ENCODE assay signal across 23 cellular contexts in the genomic region with DNA sequence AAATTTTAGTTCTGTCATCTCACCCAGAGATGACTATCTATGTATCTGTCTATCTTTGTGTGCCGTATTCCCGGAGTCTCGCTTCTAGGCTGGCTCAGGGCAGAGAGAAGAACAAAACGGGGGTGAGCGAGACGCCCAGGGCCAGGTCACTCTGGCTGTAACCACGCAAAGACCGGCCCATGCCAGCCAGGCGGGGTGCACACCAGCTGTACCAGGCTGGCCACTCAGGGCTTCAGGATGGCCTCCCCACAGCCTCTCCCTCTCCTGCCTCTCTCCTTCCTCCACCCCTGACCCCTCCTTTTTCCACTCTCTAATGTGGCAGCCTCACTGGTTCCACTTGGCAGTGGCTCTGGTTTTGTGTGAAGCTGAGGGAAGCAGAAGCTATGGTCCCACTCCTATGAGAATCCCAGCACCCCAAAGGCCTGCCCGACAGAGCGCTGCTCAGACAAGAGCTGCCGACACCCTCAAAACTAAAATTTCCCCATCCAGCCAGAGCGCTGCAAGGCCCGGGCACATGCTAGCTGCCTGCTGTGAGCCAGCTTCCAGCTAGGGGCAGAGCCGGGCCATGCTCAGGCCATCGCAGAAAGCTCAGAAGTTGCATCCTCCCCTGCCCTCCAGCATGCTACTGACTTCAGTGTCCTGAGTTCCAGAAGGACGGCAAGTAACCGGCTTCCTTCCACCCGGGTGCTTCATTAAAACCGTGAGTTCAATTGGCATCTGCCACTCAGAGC.
DNase-seq lines count a peak whose midpoint lies in the region; ATAC-seq, FAIRE-seq and TF ChIP-seq lines count a peak whose summit lies in the region.
"Had no signal": no experiment of that assay in that cellular context is flagged by ENCODE, and none has a peak within 500 bp of the region (broad histone marks: within the 10 kb centered on the region; RNA-seq: fewer than 3 reads in every experiment).

No MANE protein-coding gene starts in this region.

- TF ChIP-seq CTCF in H1 (IDR thresholded peaks at IDR 0.05; ENCODE audit: control extremely low read depth in 1 of 3, insufficient read depth in 1 of 3, low read depth in 1 of 3, low read length in 3 of 3) (no peak), neural cell (IDR thresholded peaks at IDR 0.05; ENCODE audit: poor library complexity, severe bottlenecking) (no peak)

- no peak overlapping the region for H2BK15ac ChIP-seq in H1 (ENCODE audit: low read length)

- no peak overlapping the region for H3K27ac ChIP-seq in H1 (ENCODE audit: low read depth, low read length)
- no peak overlapping the region for H3K27ac ChIP-seq in neural cell (ENCODE audit: low read length)
- H3K27ac ChIP-seq: C4-2B, Peyer's patch, SJSA1 had no signal

- no peak overlapping the region for H2BK120ac ChIP-seq in H1 (replicated peaks; ENCODE audit: low read depth, low read length)

- CTCF ChIA-PET in H1 (lab: Charles Lee; ENCODE audit: partially characterized antibody), result interaction anchor here (0.7 to 2.8 kb wide), 19 partner anchors 10 to 372 kb away, joined by 3 to 13 read pairs (median 3); no protein-coding TSS in a partner anchor

- H3K36me3 ChIP-seq in H1 (ENCODE audit: control insufficient read depth in 2 of 4, insufficient read depth in 4 of 4, low read length in 3 of 4) (no peaks in the 10 kb centered on the region), neural cell (ENCODE audit: insufficient read depth, low read length) (no peaks in the 10 kb centered on the region)
- H3K36me3 ChIP-seq: MG63, Peyer's patch, SJSA1 had no signal

- H3K23me2 ChIP-seq in H1 (ENCODE audit: low read depth, low read length), result no peaks in the 10 kb centered on the region

- DNase-seq in Right ventricle myocardium superior (no peak), left cardiac atrium (no peak), H1 (ENCODE audit: low read depth in 1 of 2, low spot score in 2 of 2) (no peak), NCI-H524 treated with DMSO at 0.1 percent for 48 hours (lab: John Stamatoyannopoulos, UW) (no peak)
- DNase-seq in activated CD4-positive, CD25-positive, alpha-beta regulatory T cell treated with anti-CD3 and anti-CD28 coated beads, Interleukin-2, amount 50 U/mL, for 72 hours, result no peak
- DNase-seq in stimulated activated CD4-positive, alpha-beta T cell treated with anti-CD3 and anti-CD28 coated beads, Interleukin-12 subunit alpha, Interleukin-12 subunit beta, amount 100 ng/mL, for 4 hours, result no peak
- DNase-seq: Calu3; CD8-positive, alpha-beta memory T cell; GDM1; NCI-H1048; NCI-H1417 treated with DMSO at 0.1 percent for 48 hours; NCI-H187; NCI-H748 treated with DMSO at 0.1 percent for 48 hours; Peyer's patch had no signal

- no peaks in the 10 kb centered on the region for H4K20me1 ChIP-seq in H1 (replicated peaks in 1 of 2; ENCODE audit: control insufficient read depth in 1 of 2, insufficient read depth in 2 of 2, low read length in 2 of 2)
- H4K20me1 ChIP-seq in neural cell (ENCODE audit: insufficient read depth), result no peaks in the 10 kb centered on the region

- no peak overlapping the region for H3K4me3 ChIP-seq in H1 (ENCODE audit: extremely low read depth in 1 of 4, insufficient read depth in 2 of 4, low read depth in 3 of 4, low read length in 4 of 4)
- no peak overlapping the region for H3K4me3 ChIP-seq in neural cell (ENCODE audit: low read length)
- H3K4me3 ChIP-seq: K562, MG63, Peyer's patch, SJSA1 had no signal

- H3K79me2 ChIP-seq in H1 (ENCODE audit: control insufficient read depth in 1 of 2, insufficient read depth in 2 of 2, low read length in 2 of 2), result no peaks in the 10 kb centered on the region
- H3K79me2 ChIP-seq in neural cell (replicated peaks; ENCODE audit: insufficient read depth, low read length), result no peaks in the 10 kb centered on the region

- 82% methylated on average over 20 of the region's 20 CpGs; no CpG with 5 or more reads in 1 of the 2 experiments for WGBS in H1 (ENCODE audit: extremely low coverage in 1 of 2, insufficient coverage in 1 of 2, insufficient read length in 1 of 2, insufficient replicate concordance in 2 of 2, low coverage in 1 of 2, low lambda C conversion rate in 2 of 2, missing lambda C conversion rate in 1 of 2), 2 experiments

- no peak; a peak in 1 of 4 replicates for TF ChIP-seq RAD21 in H1 (IDR thresholded peaks at IDR 0.05 in 1 of 2, conservative IDR thresholded peaks at IDR 0.05 in 1 of 2; ENCODE audit: low read depth in 2 of 2, low read length in 2 of 2)
- TF ChIP-seq RAD21 in neural cell (conservative IDR thresholded peaks at IDR 0.05), result no peak

- no peak overlapping the region for H2AK5ac ChIP-seq in H1 (ENCODE audit: low read depth, low read length)

- no peak overlapping the region for H3K23ac ChIP-seq in H1 (ENCODE audit: insufficient read length)

- no peak overlapping the region for H2BK5ac ChIP-seq in H1 (ENCODE audit: low read depth, low read length)

- no peaks in the 10 kb centered on the region for H3K9me2 ChIP-seq in neural cell (ENCODE audit: insufficient read depth, low read length)

- intact Hi-C loops in Right ventricle myocardium superior (cut with DNase I), result no loop called here
- intact Hi-C loops in left cardiac atrium (cut with DNase I), result no loop called here

- H3K4me1 ChIP-seq in H1 (replicated peaks in 1 of 4; ENCODE audit: control insufficient read depth in 3 of 4, insufficient read depth in 4 of 4, low read length in 3 of 4), result peaks cover 0 to 3% (median under 1%) of the 10 kb centered on the region in 4 experiments; a peak in 2 of 7 replicates
- H3K4me1 ChIP-seq: Peyer's patch, SJSA1 had no signal

- H3K9ac ChIP-seq in H1 (replicated peaks in 1 of 4; ENCODE audit: extremely low read depth in 1 of 4, low read depth in 3 of 4, low read length in 3 of 4), result no peak overlapping the region
- peak overlapping the region; percentile 14 for H3K9ac ChIP-seq in neural cell (ENCODE audit: low read length)

- H3K14ac ChIP-seq in H1 (ENCODE audit: insufficient read length), result no peak overlapping the region

- ATAC-seq in Right ventricle myocardium superior (ENCODE audit: poor library complexity), result peak; percentile 23
- no peak for ATAC-seq in left cardiac atrium
- no peak for ATAC-seq in GM21390 (IDR thresholded peaks at IDR 0.05; ENCODE audit: unreplicated experiment)
- ATAC-seq: HepG2, K562 had no signal

- no peak overlapping the region for H3K4me2 ChIP-seq in H1 (ENCODE audit: insufficient read depth in 1 of 2, low read depth in 2 of 2, low read length in 2 of 2)
- no peak overlapping the region for H3K4me2 ChIP-seq in neural cell (ENCODE audit: low read length)

- no peak overlapping the region for H4K8ac ChIP-seq in H1 (ENCODE audit: extremely low read depth, insufficient read depth, low read length)

- H3F3A ChIP-seq in neural cell (ENCODE audit: insufficient read depth, low read length, poor library complexity, severe bottlenecking), result no peaks in the 10 kb centered on the region

- TF ChIP-seq EP300 in H1 (IDR thresholded peaks at IDR 0.05; ENCODE audit: borderline replicate concordance in 1 of 2, low read depth in 2 of 2, low read length in 2 of 2) (no peak), neural cell (conservative IDR thresholded peaks at IDR 0.05; ENCODE audit: poor library complexity, severe bottlenecking) (no peak)

- no peaks in the 10 kb centered on the region for H3K79me1 ChIP-seq in H1 (ENCODE audit: low read depth, low read length)

- no peak for FAIRE-seq in H1 (lab: Jason Lieb, UNC)
- FAIRE-seq: GM18507, H54, HepG2, K562 had no signal

- no peak overlapping the region for H3K56ac ChIP-seq in H1 (replicated peaks; ENCODE audit: insufficient read length, low read depth, low read length)

- no peak overlapping the region for H4K5ac ChIP-seq in H1 (ENCODE audit: insufficient read length, low read depth, low read length)

- H3K27me3 ChIP-seq in H1 (replicated peaks in 1 of 4; ENCODE audit: control insufficient read depth in 3 of 4, extremely low read depth in 1 of 4, insufficient read depth in 3 of 4, low read length in 3 of 4), result no peaks in the 10 kb centered on the region
- H3K27me3 ChIP-seq in neural cell (ENCODE audit: insufficient read depth, low read depth, low read length), result no peaks in the 10 kb centered on the region
- H3K27me3 ChIP-seq: MG63, Peyer's patch, SJSA1 had no signal

- H2BK20ac ChIP-seq in H1 (ENCODE audit: low read length), result no peak overlapping the region

- no peak overlapping the region for H3K18ac ChIP-seq in H1 (ENCODE audit: extremely low read depth, low read length)

- no peak overlapping the region for H3K4ac ChIP-seq in H1 (replicated peaks; ENCODE audit: insufficient read length, low read depth, low read length)

- H2AFZ ChIP-seq in H1 (ENCODE audit: low read length) (no peak overlapping the region), neural cell (ENCODE audit: low read depth, low read length) (no peak overlapping the region)

- H4K91ac ChIP-seq in H1 (replicated peaks; ENCODE audit: insufficient read length, low read length), result no peak overlapping the region

- no peak for TF ChIP-seq POLR2A in H1 (IDR thresholded peaks at IDR 0.05; ENCODE audit: control extremely low read depth in 1 of 2, low read depth in 2 of 2, low read length in 2 of 2)

- H3K9me3 ChIP-seq in H1 (ENCODE audit: insufficient read depth in 2 of 2, low read depth in 1 of 2, low read length in 1 of 2), result no peaks in the 10 kb centered on the region
- H3K9me3 ChIP-seq in neural cell (ENCODE audit: low read length), result peaks cover 3% of the 10 kb centered on the region
- H3K9me3 ChIP-seq: MG63, Peyer's patch, SJSA1 had no signal

- POLR2A ChIA-PET in H1 (lab: Charles Lee; ENCODE audit: partially characterized antibody), result interaction anchor here (1.0 kb wide), 1 partner anchor 17 kb away, joined by 3 read pairs; no protein-coding TSS in a partner anchor

- no peak overlapping the region for H2BK12ac ChIP-seq in H1 (ENCODE audit: low read depth, low read length)

TF ChIP-seq in H1, 55 proteins besides CTCF, POLR2A, EP300 and RAD21 (continues in another document):
- TF ChIP-seq ZNF274 (IDR thresholded peaks at IDR 0.05; ENCODE audit: borderline replicate concordance, extremely low read depth, low read length), result no peak
- TF ChIP-seq, protein P1, sequence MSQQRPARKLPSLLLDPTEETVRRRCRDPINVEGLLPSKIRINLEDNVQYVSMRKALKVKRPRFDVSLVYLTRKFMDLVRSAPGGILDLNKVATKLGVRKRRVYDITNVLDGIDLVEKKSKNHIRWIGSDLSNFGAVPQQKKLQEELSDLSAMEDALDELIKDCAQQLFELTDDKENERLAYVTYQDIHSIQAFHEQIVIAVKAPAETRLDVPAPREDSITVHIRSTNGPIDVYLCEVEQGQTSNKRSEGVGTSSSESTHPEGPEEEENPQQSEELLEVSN (IDR thresholded peaks at IDR 0.05), result 0 out of 2 replicates have a peak, but pooled peaks have one; percentile 13

TF ChIP-seq in neural cell, 6 proteins besides CTCF, POLR2A, EP300 and RAD21 (continues in another document):
- TF ChIP-seq POLR2AphosphoS5 (IDR thresholded peaks at IDR 0.05), result no peak
- TF ChIP-seq MXI1 (conservative IDR thresholded peaks at IDR 0.05; ENCODE audit: poor library complexity, severe bottlenecking), result no peak
- TF ChIP-seq TAF1 (IDR thresholded peaks at IDR 0.05; ENCODE audit: low read depth), result no peak
- no peak for TF ChIP-seq EZH2 (IDR thresholded peaks at IDR 0.05; ENCODE audit: borderline replicate concordance, insufficient read depth, low read length, poor library complexity, severe bottlenecking)
